In genomic region chr14:24162083-24162482, GRCh38 we compare ENCODE assay signal across 8 cellular contexts. TPM values are rescaled to one million over a fixed set of nuclear protein-coding genes. Genes with fewer than 3 reads are reported as not detected.
A peak's percentile ranks its signal among the peaks of the same experiment; 100 is the strongest.
DNase-seq lines count a peak whose midpoint lies in the region; ATAC-seq and TF ChIP-seq lines count a peak whose summit lies in the region.

No MANE protein-coding gene starts in this region.

- ATAC-seq in SK-N-SH treated with all-trans-retinoic acid at 6 μM for 48 hours: no peak
- ATAC-seq in HG03025 (IDR thresholded peaks at IDR 0.05; ENCODE audit: low FRiP score, unreplicated experiment): no peak

- POLR2A ChIA-PET in SK-N-SH (lab: Yijun Ruan, JAX): interaction anchor here (0.9 to 5.2 kb wide), 9 partner anchors 9 to 110 kb away, joined by 3 to 50 read pairs (median 5); partner anchors contain the start of genes CARMIL3, DCAF11, NRL and PSME1

- H3K4me2 ChIP-seq in SK-N-SH: peak overlapping the region; percentile 97

- no peaks in the 10 kb centered on the region for H3K9me3 ChIP-seq in SK-N-SH
- H3K9me3 ChIP-seq in ascending aorta: no peaks in the 10 kb centered on the region
- no peaks in the 10 kb centered on the region for H3K9me3 ChIP-seq in liver (ENCODE audit: control insufficient read depth in 4 of 4, low read length in 3 of 4)

- H3K27me3 ChIP-seq in SK-N-SH (ENCODE audit: insufficient read depth) (no peaks in the 10 kb centered on the region), ascending aorta (no peaks in the 10 kb centered on the region), liver (ENCODE audit: control insufficient read depth in 4 of 4, insufficient read depth in 4 of 4, low read length in 3 of 4) (no peaks in the 10 kb centered on the region)

- peaks cover 17% of the 10 kb centered on the region for H3F3A ChIP-seq in SK-N-SH (replicated peaks; ENCODE audit: insufficient read depth)

- 83% methylated on average over 8 of the region's 8 CpGs for WGBS in SK-N-SH (ENCODE audit: low lambda C conversion rate)
- 59% methylated on average over 8 of the region's 8 CpGs for WGBS in liver

- CTCF ChIA-PET in SK-N-SH (lab: Yijun Ruan, JAX): interaction anchor here (1.2 to 3.5 kb wide), 16 partner anchors 8 to 858 kb away, joined by 3 to 38 read pairs (median 14); partner anchors contain the start of genes DCAF11, NRL, PSME1 and PSME2

- H3K9ac ChIP-seq in SK-N-SH (peak overlapping the region; percentile 79), liver (ENCODE audit: low read depth in 1 of 2, low read length in 2 of 2) (peak overlapping the region; percentile 45 to 87)

- TF ChIP-seq CTCF in SK-N-SH (IDR thresholded peaks at IDR 0.05) (no peak), ascending aorta (IDR thresholded peaks at IDR 0.05) (no peak), liver (IDR thresholded peaks at IDR 0.05; ENCODE audit: low read depth, low read length, missing input control) (no peak)

- DNase-seq in SK-N-SH (no peak), ascending aorta (ENCODE audit: low spot score in 2 of 2) (no peak), substantia nigra (lab: John Stamatoyannopoulos, UW) (peak in 4 of 49 donors; percentile 6 to 14 (median 12)), NCI-H510A treated with DMSO at 0.1 percent for 48 hours (lab: John Stamatoyannopoulos, UW) (no peak), NCI-H1417 treated with DMSO at 0.1 percent for 48 hours (lab: John Stamatoyannopoulos, UW) (no peak)

- no peak overlapping the region for H2AFZ ChIP-seq in SK-N-SH (ENCODE audit: low read depth)

- H3K27ac ChIP-seq in SK-N-SH (ENCODE audit: low read depth in 2 of 2, low read length in 1 of 2): peak overlapping the region in 1 of 2 experiments; percentile 96; a peak in 2 of 4 replicates
- peak overlapping the region; percentile 85 to 88 for H3K27ac ChIP-seq in ascending aorta
- H3K27ac ChIP-seq in liver (ENCODE audit: low read depth in 1 of 2, low read length in 2 of 2): peak overlapping the region; percentile 71 to 91
- peak overlapping the region; percentile 99 for H3K27ac ChIP-seq in substantia nigra (ENCODE audit: low read depth, low read length, poor library complexity, severe bottlenecking)

- H3K79me2 ChIP-seq in SK-N-SH (ENCODE audit: insufficient read depth): peaks cover 23% of the 10 kb centered on the region

- H3K4me1 ChIP-seq in SK-N-SH (ENCODE audit: control insufficient read depth in 1 of 2, insufficient read depth in 2 of 2, low read depth in 1 of 2, low read length in 1 of 2) (peaks cover 4 to 22% of the 10 kb centered on the region in 2 experiments; a peak in 1 of 4 replicates), ascending aorta (peaks cover 9 to 12% of the 10 kb centered on the region in 2 donors), liver (ENCODE audit: control insufficient read depth in 4 of 4, insufficient read depth in 4 of 4, low read length in 3 of 4) (peaks cover 8 to 35% (median 29%) of the 10 kb centered on the region in 4 donors)

- intact Hi-C loops in ascending aorta (cut with DNase I): no loop called here

- TF ChIP-seq EP300 in SK-N-SH (IDR thresholded peaks at IDR 0.05; ENCODE audit: borderline replicate concordance in 1 of 2, low read depth in 1 of 2, low read length in 1 of 2): no peak

- H3K9me2 ChIP-seq in SK-N-SH: no peaks in the 10 kb centered on the region

- peaks cover 26 to 59% of the 10 kb centered on the region in 2 experiments for H3K36me3 ChIP-seq in SK-N-SH (replicated peaks in 1 of 2; ENCODE audit: control insufficient read depth in 1 of 2, insufficient read depth in 2 of 2, low read length in 1 of 2)
- peaks cover 57 to 67% of the 10 kb centered on the region in 2 donors for H3K36me3 ChIP-seq in ascending aorta
- H3K36me3 ChIP-seq in liver (ENCODE audit: control insufficient read depth in 4 of 4, insufficient read depth in 3 of 4, low read depth in 1 of 4, low read length in 3 of 4): peaks cover 24 to 57% (median 44%) of the 10 kb centered on the region in 4 donors

- peaks cover 4% of the 10 kb centered on the region; the same call in 1 of the 2 replicates for H4K20me1 ChIP-seq in SK-N-SH (ENCODE audit: insufficient read depth)

- TF ChIP-seq RAD21 in SK-N-SH (IDR thresholded peaks at IDR 0.05; ENCODE audit: low read length) (no peak), liver (IDR thresholded peaks at IDR 0.05) (no peak)

- peak overlapping the region; percentile 75 to 77 for H3K4me3 ChIP-seq in SK-N-SH (ENCODE audit: low read depth in 2 of 2, low read length in 1 of 2)
- peak overlapping the region; percentile 65 to 77 for H3K4me3 ChIP-seq in ascending aorta
- H3K4me3 ChIP-seq in liver (ENCODE audit: low read depth in 1 of 3, low read length in 3 of 3): peak overlapping the region; percentile 63 to 81 (median 70)

TF ChIP-seq in SK-N-SH, 30 proteins besides CTCF, POLR2A, EP300 and RAD21 (continues in another document):
- TF ChIP-seq PBX3 (IDR thresholded peaks at IDR 0.05): no peak
- TF ChIP-seq SMC3 (IDR thresholded peaks at IDR 0.05; ENCODE audit: low read depth, low read length): no peak
- no peak for TF ChIP-seq TCF12 (IDR thresholded peaks at IDR 0.05)
- TF ChIP-seq FOXJ3 (CRISPR knock-in tag; IDR thresholded peaks at IDR 0.05): no peak

TF ChIP-seq in SK-N-SH treated with all-trans-retinoic acid at 6 μM for 48 hours, 23 proteins besides CTCF, POLR2A, EP300 and RAD21:
- TF ChIP-seq CREB5 (CRISPR knock-in tag; IDR thresholded peaks at IDR 0.05; ENCODE audit: low read depth): no peak
- no peak for TF ChIP-seq ISL1 (CRISPR knock-in tag; IDR thresholded peaks at IDR 0.05)
- no peak for TF ChIP-seq ESRRG (CRISPR knock-in tag; IDR thresholded peaks at IDR 0.05)

TF ChIP-seq in liver, 16 proteins besides CTCF, POLR2A, EP300 and RAD21 (continues in another document):
- TF ChIP-seq ZBTB33 (IDR thresholded peaks at IDR 0.05) (no peak), REST (IDR thresholded peaks at IDR 0.05) (no peak), HNF4A (conservative IDR thresholded peaks at IDR 0.05) (no peak), TAF1 (conservative IDR thresholded peaks at IDR 0.05) (no peak)

RNA-seq across cellular contexts. Expression of gene IRF9, which starts 1.0 kb away (rescaled TPM):
- polyA plus RNA-seq in SK-N-SH (2012; rRNA removed) (37.6 and 43.6 TPM in 2 replicates), liver (10 to 100 TPM; 37.9 to 60.9 TPM)
- polyA plus RNA-seq in SK-N-SH (2012; cell fraction: cytosol; rRNA removed): 24.7 and 28.7 TPM in 2 replicates
- polyA plus RNA-seq in SK-N-SH (2012; cell fraction: nucleus; rRNA removed): 88.6 and 121 TPM in 2 replicates
- total RNA-seq in ascending aorta (24.7 TPM), liver (10 to 100 TPM; 44.2 to 57.8 TPM)

RNA-seq across cellular contexts. Expression of gene REC8, which starts 9.8 kb away (rescaled TPM):
- polyA plus RNA-seq in SK-N-SH (2012; rRNA removed) (13.1 and 23.2 TPM in 2 replicates), liver (1 to 10 TPM; 2.3 to 3.8 TPM)
- polyA plus RNA-seq in SK-N-SH (2012; cell fraction: cytosol; rRNA removed): 10.7 and 18.2 TPM in 2 replicates
- 141 and 220 TPM in 2 replicates for polyA plus RNA-seq in SK-N-SH (2012; cell fraction: nucleus; rRNA removed)
- total RNA-seq in ascending aorta (9.6 TPM), liver (1 to 10 TPM; 3.8 to 4.7 TPM)

RNA-seq across cellular contexts. Expression of gene RNF31, which starts 14.8 kb away (rescaled TPM):
- polyA plus RNA-seq in SK-N-SH (2012; rRNA removed) (19.2 and 20.4 TPM in 2 replicates), liver (10 to 100 TPM; 20.3 to 21.6 TPM)
- 9.2 and 13.6 TPM in 2 replicates for polyA plus RNA-seq in SK-N-SH (2012; cell fraction: cytosol; rRNA removed)
- polyA plus RNA-seq in SK-N-SH (2012; cell fraction: nucleus; rRNA removed): 119 and 161 TPM in 2 replicates
- total RNA-seq in ascending aorta (182 TPM), liver (10 to 100 TPM; 16.3 to 36.0 TPM)

RNA-seq across cellular contexts. Expression of gene PSME2, which starts 15.7 kb away (rescaled TPM):
- polyA plus RNA-seq in SK-N-SH (2012; rRNA removed) (129 and 147 TPM in 2 replicates), liver (100 to 1,000 TPM; 123 to 247 TPM)
- 132 and 159 TPM in 2 replicates for polyA plus RNA-seq in SK-N-SH (2012; cell fraction: cytosol; rRNA removed)
- 240 and 296 TPM in 2 replicates for polyA plus RNA-seq in SK-N-SH (2012; cell fraction: nucleus; rRNA removed)
- total RNA-seq in ascending aorta (100 TPM), liver (10 to 100 TPM; 56.9 to 62.3 TPM)

RNA-seq across cellular contexts. Expression of gene EMC9, which starts 20.7 kb away (rescaled TPM):
- polyA plus RNA-seq in SK-N-SH (2012; rRNA removed): 14.5 and 19.3 TPM in 2 replicates
- 10.2 and 14.4 TPM in 2 replicates for polyA plus RNA-seq in SK-N-SH (2012; cell fraction: cytosol; rRNA removed)
- polyA plus RNA-seq in SK-N-SH (2012; cell fraction: nucleus; rRNA removed): 47.8 and 61.5 TPM in 2 replicates
- total RNA-seq in ascending aorta: 3.4 TPM
- total RNA-seq in liver: 10 to 100 TPM in 1 of 2 donors, 1 to 10 TPM in 1; 8.6 to 10.5 TPM
- polyA plus RNA-seq in liver: 10 to 100 TPM; 16.2 to 17.8 TPM
